8 cellular contexts compared by ENCODE assay signal in the genomic region with DNA sequence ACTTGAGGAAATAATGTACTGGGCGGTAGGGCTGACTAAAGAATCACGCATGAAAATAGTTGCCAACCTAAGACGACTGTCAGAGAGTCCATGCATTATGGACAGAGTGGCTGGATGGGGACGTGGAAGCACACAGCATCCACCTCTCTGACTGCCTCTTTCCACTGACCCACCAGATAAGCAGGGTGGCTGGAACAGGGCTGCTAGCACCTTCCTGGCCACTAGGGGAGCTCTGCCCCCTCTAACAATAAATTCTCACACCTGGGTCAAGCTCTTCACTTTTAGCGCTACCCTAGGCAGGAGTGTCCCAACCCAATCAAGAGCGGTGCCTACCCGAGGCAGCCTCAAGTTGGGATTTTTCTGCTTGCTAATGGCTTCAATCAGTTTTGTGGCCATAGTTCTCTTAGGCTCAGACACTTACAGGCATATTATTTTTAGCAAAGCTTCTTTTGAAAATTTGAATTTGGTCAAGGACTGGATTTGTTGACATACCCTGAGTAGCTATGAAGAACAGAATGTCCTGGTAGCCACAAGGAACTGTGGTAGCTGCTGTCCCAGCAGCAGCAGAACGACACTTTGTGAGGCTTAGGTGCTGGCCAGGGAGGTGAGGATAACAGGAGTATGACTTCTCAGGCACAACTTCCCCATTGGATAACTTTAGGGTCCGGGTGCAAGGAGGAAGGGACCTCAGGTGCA. TPM values are rescaled to one million over a fixed set of nuclear protein-coding genes. Genes with fewer than 3 reads are reported as not detected.
DNase-seq lines count a peak whose midpoint lies in the region; ATAC-seq and TF ChIP-seq lines count a peak whose summit lies in the region.

No MANE protein-coding gene starts in this region.

- H3K36me3 ChIP-seq in osteoblast (ENCODE audit: insufficient read depth, low read length) (peaks cover 62% of the 10 kb centered on the region), vagina (peaks cover 0 to 47% of the 10 kb centered on the region in 2 donors)

- peaks cover 13% of the 10 kb centered on the region for H3K4me1 ChIP-seq in osteoblast (ENCODE audit: insufficient read depth, low read length)
- H3K4me1 ChIP-seq in vagina: no peaks in the 10 kb centered on the region

- peak; percentile 67 for ATAC-seq in HG02852 (IDR thresholded peaks at IDR 0.05; ENCODE audit: unreplicated experiment)

- TF ChIP-seq CTCF in osteoblast (IDR thresholded peaks at IDR 0.05; ENCODE audit: extremely low read depth, low read depth, low read length) (peak; percentile 92), vagina (IDR thresholded peaks at IDR 0.05) (peak; percentile 28 to 74 (median 64))

- H3K27ac Mint-ChIP-seq in activated T-cell treated with anti-CD3 and anti-CD28 coated beads, Interleukin-2, amount 50 U/mL, for 24 hours: no peak overlapping the region

- no peaks in the 10 kb centered on the region for H3K27me3 ChIP-seq in osteoblast (ENCODE audit: insufficient read depth, low read length)
- H3K27me3 ChIP-seq in vagina: no peaks in the 10 kb centered on the region

- peaks cover 2% of the 10 kb centered on the region for H3K36me3 Mint-ChIP-seq in activated T-cell treated with anti-CD3 and anti-CD28 coated beads, Interleukin-2, amount 50 U/mL, for 24 hours (ENCODE audit: low read depth)

- no peak overlapping the region for H3K4me3 Mint-ChIP-seq in activated T-cell treated with anti-CD3 and anti-CD28 coated beads, Interleukin-2, amount 50 U/mL, for 24 hours

- H2AFZ ChIP-seq in osteoblast (ENCODE audit: low read length): no peak overlapping the region

- intact Hi-C loops in vagina (cut with DNase I): no loop called here

- H3K9me3 ChIP-seq in osteoblast (ENCODE audit: low read depth, low read length): no peaks in the 10 kb centered on the region
- H3K9me3 ChIP-seq in vagina: no peaks in the 10 kb centered on the region

- H4K20me1 ChIP-seq in osteoblast (ENCODE audit: insufficient read depth, low read length): peaks cover 33% of the 10 kb centered on the region

- H3K4me1 Mint-ChIP-seq in activated T-cell treated with anti-CD3 and anti-CD28 coated beads, Interleukin-2, amount 50 U/mL, for 24 hours (ENCODE audit: low read depth): peaks cover 6% of the 10 kb centered on the region

- no peaks in the 10 kb centered on the region for H3K9me3 Mint-ChIP-seq in activated T-cell treated with anti-CD3 and anti-CD28 coated beads, Interleukin-2, amount 50 U/mL, for 24 hours

- H3K4me3 ChIP-seq in osteoblast (ENCODE audit: insufficient read depth, low read length): no peak overlapping the region
- no peak overlapping the region for H3K4me3 ChIP-seq in vagina

- DNase-seq in activated gamma-delta T cell treated with Interleukin-2 at 50 U/mL for 16 hours (peak; percentile 59), activated gamma-delta T cell (lab: John Stamatoyannopoulos, UW) (no peak), NOMO-1 treated with dmso at 0.1 percent for 144 hours (lab: John Stamatoyannopoulos, UW; ENCODE audit: unreplicated experiment) (peak; percentile 14), fibroblast of peridontal ligament (ENCODE audit: extremely low read depth) (peak; percentile 40), osteoblast (ENCODE audit: insufficient read length, low spot score, missing footprints) (peak; percentile 81), vagina (ENCODE audit: extremely low spot score in 2 of 2) (no peak)
- peak; percentile 70 for DNase-seq in activated T-cell treated with anti-CD3 and anti-CD28 coated beads, Interleukin-2, amount 50 U/mL, for 24 hours

- no peak for TF ChIP-seq POLR2A in vagina (IDR thresholded peaks at IDR 0.05)

- H3K4me2 ChIP-seq in osteoblast (ENCODE audit: insufficient read depth, low read length): no peak overlapping the region

- no peaks in the 10 kb centered on the region for H3K27me3 Mint-ChIP-seq in activated T-cell treated with anti-CD3 and anti-CD28 coated beads, Interleukin-2, amount 50 U/mL, for 24 hours

- H3K27ac ChIP-seq in osteoblast (ENCODE audit: low read depth, low read length): peak overlapping the region; percentile 80
- H3K27ac ChIP-seq in vagina: peak overlapping the region; percentile 45

- peaks cover 13% of the 10 kb centered on the region for H3K79me2 ChIP-seq in osteoblast (ENCODE audit: insufficient read depth, low read length)

RNA-seq across cellular contexts. Expression of gene TPM2, which starts 6.9 kb away (rescaled TPM):
- total RNA-seq in osteoblast (911 and 946 TPM in 2 replicates), vagina (460 TPM)

RNA-seq across cellular contexts. Expression of gene CA9, which starts 22.9 kb away (rescaled TPM):
- total RNA-seq in osteoblast (not detected in 2 replicates), vagina (0.98 TPM)

RNA-seq across cellular contexts. Expression of gene ARHGEF39, which starts 31.7 kb away (rescaled TPM):
- total RNA-seq in osteoblast (0.36 and 0.88 TPM in 2 replicates), vagina (1.2 TPM)

RNA-seq across cellular contexts. Expression of gene TLN1, which starts 35.3 kb away (rescaled TPM):
- 306 and 376 TPM in 2 replicates for total RNA-seq in osteoblast
- total RNA-seq in vagina: 268 TPM

RNA-seq across cellular contexts. Expression of gene CREB3, which starts 35.8 kb away (rescaled TPM):
- 56.6 and 64.8 TPM in 2 replicates for total RNA-seq in osteoblast
- total RNA-seq in vagina: 35.1 TPM

Comparison
In these comparisons a context has a peak if more than half of its experiments do, and no peak if none do; other contexts are left out.
1. DNase-seq: peak in activated gamma-delta T cell treated with Interleukin-2 at 50 U/mL for 16 hours (single experiment), NOMO-1 treated with dmso at 0.1 percent for 144 hours (single experiment), activated T-cell treated with anti-CD3 and anti-CD28 coated beads, Interleukin-2, amount 50 U/mL, for 24 hours (single experiment), fibroblast of peridontal ligament (single experiment) and osteoblast (single experiment); none in activated gamma-delta T cell (single experiment) and vagina (0 of 2).